Comparison of ENCODE assay signal across 10 cellular contexts in genomic region chr9:6686396-6686795, GRCh38. TPM values are rescaled to one million over a fixed set of nuclear protein-coding genes. Genes with fewer than 3 reads are reported as not detected.
A peak's percentile ranks its signal among the peaks of the same experiment; 100 is the strongest.
DNase-seq lines count a peak whose midpoint lies in the region; ATAC-seq and TF ChIP-seq lines count a peak whose summit lies in the region.
"Had no signal": no experiment of that assay in that cellular context is flagged by ENCODE, and none has a peak within 500 bp of the region (broad histone marks: within the 10 kb centered on the region; RNA-seq: fewer than 3 reads in every experiment).

No MANE protein-coding gene starts in this region.

- no peak overlapping the region for H2BK12ac ChIP-seq in mesenchymal stem cell (ENCODE audit: low read length in 2 of 2)

- H3K4me3 Mint-ChIP-seq in naive thymus-derived CD8-positive, alpha-beta T cell: no peak overlapping the region

- dilution Hi-C loops in IMR-90 (cut with HindIII; ENCODE audit: low sequenced_read_pairs, unreplicated experiment): no loop called here

- H3K4me3 ChIP-seq in BLaER1 treated with 17β-estradiol and CSF1 and Interleukin-3, amounts not matched to agents 10 nM and 100 nM: no peak overlapping the region
- H3K4me3 ChIP-seq in IMR-90 (ENCODE audit: insufficient read depth, low read depth, low read length) (no peak overlapping the region), mesenchymal stem cell (ENCODE audit: insufficient read depth in 1 of 2, low read depth in 1 of 2, low read length in 2 of 2) (no peak overlapping the region), colonic mucosa (no peak overlapping the region)
- H3K4me3 ChIP-seq: uterus had no signal

- no peak overlapping the region for H2AFZ ChIP-seq in IMR-90 (replicated peaks; ENCODE audit: low read length, poor library complexity)
- H2AFZ ChIP-seq in mesenchymal stem cell (ENCODE audit: low read depth, low read length): no peak overlapping the region

- no peak overlapping the region for H2AK5ac ChIP-seq in IMR-90 (ENCODE audit: low read depth, low read length)
- H2AK5ac ChIP-seq in mesenchymal stem cell (ENCODE audit: low read length, severe bottlenecking): no peak overlapping the region

- H3K9me1 ChIP-seq in IMR-90 (ENCODE audit: insufficient read depth, low read length): peaks cover 4% of the 10 kb centered on the region

- peaks cover 4 to 43% (median 12%) of the 10 kb centered on the region in 4 donors for H3K4me1 Mint-ChIP-seq in naive thymus-derived CD8-positive, alpha-beta T cell

- H2BK5ac ChIP-seq in IMR-90 (ENCODE audit: low read depth, low read length, poor library complexity, severe bottlenecking) (no peak overlapping the region), mesenchymal stem cell (ENCODE audit: low read depth, low read length, poor library complexity, severe bottlenecking) (no peak overlapping the region)

- 0 out of 22 replicates have a peak, but pooled peaks cover 0 to 6% (median 0%) of the 10 kb centered on the region in 11 experiments for H3K36me3 ChIP-seq in BLaER1 treated with 17β-estradiol and CSF1 and Interleukin-3, amounts not matched to agents 10 nM and 100 nM
- H3K36me3 ChIP-seq in IMR-90 (ENCODE audit: control insufficient read depth, insufficient read depth, low read length) (peaks cover 3% of the 10 kb centered on the region; the same call in 1 of the 2 replicates), mesenchymal stem cell (ENCODE audit: control insufficient read depth in 1 of 2, insufficient read depth in 2 of 2, low read depth in 1 of 2, low read length in 2 of 2) (peaks cover 0 to 16% of the 10 kb centered on the region in 2 experiments), colonic mucosa (no peaks in the 10 kb centered on the region)
- H3K36me3 ChIP-seq: uterus had no signal

- BruUV-seq in IMR-90 (replicated peaks; lab: Mats Ljungman, UMichigan): no TSS peak

- no peak overlapping the region for H4K8ac ChIP-seq in IMR-90 (ENCODE audit: low read depth in 2 of 2, low read length in 2 of 2)
- H4K8ac ChIP-seq in mesenchymal stem cell (ENCODE audit: low read length): no peak overlapping the region

- no peak overlapping the region for H2AK9ac ChIP-seq in IMR-90 (replicated peaks; ENCODE audit: low read depth, low read length, poor library complexity)

- peaks cover 0 to 2% (median 0%) of the 10 kb centered on the region in 3 donors for H3K36me3 Mint-ChIP-seq in naive thymus-derived CD8-positive, alpha-beta T cell

- no peak overlapping the region for H4K5ac ChIP-seq in IMR-90 (ENCODE audit: low read depth, low read length)

- H3K4ac ChIP-seq in IMR-90 (ENCODE audit: low read depth, low read length): no peak overlapping the region
- no peak overlapping the region for H3K4ac ChIP-seq in mesenchymal stem cell (ENCODE audit: low read depth in 1 of 2, low read length in 2 of 2)

- H2BK15ac ChIP-seq in IMR-90 (ENCODE audit: low read depth, low read length): no peak overlapping the region
- no peak overlapping the region for H2BK15ac ChIP-seq in mesenchymal stem cell (ENCODE audit: low read depth, poor library complexity, severe bottlenecking)

- H3K27me3 Mint-ChIP-seq in naive thymus-derived CD8-positive, alpha-beta T cell: no peaks in the 10 kb centered on the region

- ATAC-seq in IMR-90 (ENCODE audit: low read depth) (no peak), GM19452 (IDR thresholded peaks at IDR 0.05; ENCODE audit: unreplicated experiment) (no peak)
- no peak for ATAC-seq in naive thymus-derived CD8-positive, alpha-beta T cell

- H3K23ac ChIP-seq in IMR-90 (ENCODE audit: low read depth, low read length): no peak overlapping the region
- no peak overlapping the region for H3K23ac ChIP-seq in mesenchymal stem cell (ENCODE audit: low read length in 2 of 2)

- H3K18ac ChIP-seq in IMR-90 (ENCODE audit: low read depth, low read length) (no peak overlapping the region), mesenchymal stem cell (ENCODE audit: low read depth in 1 of 2, low read length in 2 of 2) (no peak overlapping the region)

- H3K4me1 ChIP-seq in BLaER1 treated with 17β-estradiol and CSF1 and Interleukin-3, amounts not matched to agents 10 nM and 100 nM: peaks cover 83 to 95% (median 91%) of the 10 kb centered on the region in 10 experiments
- H3K4me1 ChIP-seq in IMR-90 (ENCODE audit: control insufficient read depth, insufficient read depth, low read length): no peaks in the 10 kb centered on the region
- H3K4me1 ChIP-seq in mesenchymal stem cell (ENCODE audit: control insufficient read depth, insufficient read depth, low read depth, low read length): peaks cover 3% of the 10 kb centered on the region
- no peaks in the 10 kb centered on the region for H3K4me1 ChIP-seq in colonic mucosa
- H3K4me1 ChIP-seq: uterus had no signal

- peak overlapping the region in 2 of 10 donors; percentile 22 to 83 for H3K27ac Mint-ChIP-seq in naive thymus-derived CD8-positive, alpha-beta T cell

- H2BK120ac ChIP-seq in IMR-90 (ENCODE audit: low read depth, low read length): no peak overlapping the region
- no peak overlapping the region for H2BK120ac ChIP-seq in mesenchymal stem cell (ENCODE audit: low read depth, low read length)

- H3K9me3 Mint-ChIP-seq in naive thymus-derived CD8-positive, alpha-beta T cell: no peaks in the 10 kb centered on the region

- peak overlapping the region; percentile 6 to 61 (median 32); a peak in 16 of 22 replicates for H3K9ac ChIP-seq in BLaER1 treated with 17β-estradiol and CSF1 and Interleukin-3, amounts not matched to agents 10 nM and 100 nM
- H3K9ac ChIP-seq in IMR-90 (ENCODE audit: low read depth, low read length) (no peak overlapping the region), mesenchymal stem cell (ENCODE audit: low read length) (peak overlapping the region; percentile 57), colonic mucosa (ENCODE audit: low read depth in 2 of 2, low read length in 2 of 2) (no peak overlapping the region)

- no peaks in the 10 kb centered on the region for H4K20me1 ChIP-seq in BLaER1 treated with 17β-estradiol and CSF1 and Interleukin-3, amounts not matched to agents 10 nM and 100 nM
- H4K20me1 ChIP-seq in IMR-90 (ENCODE audit: insufficient read depth, low read length): no peaks in the 10 kb centered on the region

- TF ChIP-seq CTCF in IMR-90 (conservative IDR thresholded peaks at IDR 0.05; ENCODE audit: low read depth, low read length) (peak; percentile 35), colonic mucosa (IDR thresholded peaks at IDR 0.05) (no peak)

- H3K9me3 ChIP-seq in BLaER1 treated with 17β-estradiol and CSF1 and Interleukin-3, amounts not matched to agents 10 nM and 100 nM (replicated peaks in 1 of 11): no peaks in the 10 kb centered on the region
- no peaks in the 10 kb centered on the region for H3K9me3 ChIP-seq in IMR-90 (ENCODE audit: control insufficient read depth, insufficient read depth, low read length)
- H3K9me3 ChIP-seq in mesenchymal stem cell (ENCODE audit: control insufficient read depth, low read length): no peaks in the 10 kb centered on the region
- H3K9me3 ChIP-seq in colonic mucosa: no peaks in the 10 kb centered on the region
- H3K9me3 ChIP-seq: uterus had no signal

- peaks cover 13 to 16% of the 10 kb centered on the region in 2 experiments for H3K79me1 ChIP-seq in IMR-90 (ENCODE audit: low read depth in 1 of 2, low read length in 2 of 2)
- peaks cover 14% of the 10 kb centered on the region for H3K79me1 ChIP-seq in mesenchymal stem cell (replicated peaks; ENCODE audit: low read length, poor library complexity, severe bottlenecking)

- H4K91ac ChIP-seq in IMR-90 (ENCODE audit: insufficient read depth, low read depth, low read length) (no peak overlapping the region), mesenchymal stem cell (ENCODE audit: low read length) (no peak overlapping the region)

- H3K27ac ChIP-seq in BLaER1 treated with 17β-estradiol and CSF1 and Interleukin-3, amounts not matched to agents 10 nM and 100 nM: peak overlapping the region; percentile 30 to 85 (median 64)
- H3K27ac ChIP-seq in IMR-90 (ENCODE audit: insufficient read depth, low read length) (no peak overlapping the region), mesenchymal stem cell (ENCODE audit: low read length, poor library complexity, severe bottlenecking) (peak overlapping the region; percentile 20), colonic mucosa (no peak overlapping the region)
- H3K27ac ChIP-seq: uterus had no signal

- H3K4me2 ChIP-seq in BLaER1 treated with 17β-estradiol and CSF1 and Interleukin-3, amounts not matched to agents 10 nM and 100 nM: peak overlapping the region; percentile 22 to 93 (median 85)
- H3K4me2 ChIP-seq in IMR-90 (ENCODE audit: low read depth, low read length): no peak overlapping the region
- H3K4me2 ChIP-seq in mesenchymal stem cell (ENCODE audit: low read length, poor library complexity, severe bottlenecking): no peak overlapping the region

- no peak for TF ChIP-seq POLR2A in IMR-90 (IDR thresholded peaks at IDR 0.05; ENCODE audit: low read depth, low read length)

- H3K27me3 ChIP-seq in BLaER1 treated with 17β-estradiol and CSF1 and Interleukin-3, amounts not matched to agents 10 nM and 100 nM: no peaks in the 10 kb centered on the region
- no peaks in the 10 kb centered on the region for H3K27me3 ChIP-seq in IMR-90 (ENCODE audit: control insufficient read depth, insufficient read depth, low read length)
- H3K27me3 ChIP-seq in mesenchymal stem cell (ENCODE audit: control insufficient read depth in 1 of 2, insufficient read depth in 1 of 2, low read length in 2 of 2): no peaks in the 10 kb centered on the region
- H3K27me3 ChIP-seq in colonic mucosa: no peaks in the 10 kb centered on the region
- H3K27me3 ChIP-seq: uterus had no signal

- DNase-seq in IMR-90: peak; percentile 41
- DNase-seq in astrocyte of the hippocampus (ENCODE audit: low read depth, low spot score): peak; percentile 34
- DNase-seq in mesenchymal stem cell: peak; percentile 27
- DNase-seq in naive thymus-derived CD8-positive, alpha-beta T cell: no peak
- no peak for DNase-seq in colonic mucosa
- no peak for DNase-seq in LoVo (ENCODE audit: low spot score)
- DNase-seq: activated CD4-positive, CD25-positive, alpha-beta regulatory T cell; uterus had no signal

- TF ChIP-seq RAD21 in IMR-90 (IDR thresholded peaks at IDR 0.05; ENCODE audit: low read length): no peak

- intact Hi-C loops in IMR-90 (cut with micrococcal nuclease) (no loop called here), colonic mucosa (cut with DNase I) (no loop called here)

- CTCF ChIA-PET in IMR-90 (lab: Yijun Ruan, JAX): interaction anchor here (0.9 kb wide), 1 partner anchor 101 kb away, joined by 3 read pairs; no protein-coding TSS in a partner anchor

- H3K56ac ChIP-seq in IMR-90 (ENCODE audit: extremely low read depth, insufficient read depth, low read length): no peak overlapping the region

- no peak overlapping the region for H3K14ac ChIP-seq in IMR-90 (replicated peaks; ENCODE audit: low read depth, low read length)
- H3K14ac ChIP-seq in mesenchymal stem cell (ENCODE audit: low read length in 2 of 2): no peak overlapping the region

- no CpG with 5 or more reads among the region's 3 CpGs for WGBS in IMR-90 (ENCODE audit: extremely low coverage in 2 of 2, insufficient read length in 1 of 2), 2 experiments
- WGBS in mesenchymal stem cell: 83% methylated on average over 3 of the region's 3 CpGs

- no peak overlapping the region for H2BK20ac ChIP-seq in IMR-90 (ENCODE audit: low read depth, low read length)

- POLR2A ChIA-PET in IMR-90 (lab: Charles Lee; ENCODE audit: unreplicated experiment): no interaction called here
- POLR2A ChIA-PET in naive thymus-derived CD8-positive, alpha-beta T cell (lab: Charles Lee): interaction anchor here (0.9 to 2.8 kb wide), 4 partner anchors 17 to 71 kb away, joined by 3 to 10 read pairs (median 4); partner anchors contain the start of gene KDM4C

- in situ Hi-C loops in IMR-90 (cut with MboI; ENCODE audit: low sequenced_read_pairs): loop anchor here (10.0 kb wide), 1 partner anchor 68 kb away; the partner anchor contains the start of gene KDM4C

RNA-seq across cellular contexts. Expression of gene GLDC, which starts 40.9 kb away (rescaled TPM):
- total RNA-seq in IMR-90 (2012; rRNA removed) (0.36 and 0.83 TPM in 2 replicates), colonic mucosa (1 to 10 TPM in 1 of 2 donors, under 1 TPM in 1; 0.21 to 1.1 TPM)
- 0.13 and 0.50 TPM in 2 replicates for polyA plus RNA-seq in IMR-90 (2012; rRNA removed)
- polyA plus RNA-seq in IMR-90 (2012; cell fraction: cytosol; rRNA removed): 0.04 TPM in 1 of 2 replicates, not detected in the other
- polyA plus RNA-seq in IMR-90 (2012; cell fraction: nucleus; rRNA removed; ENCODE audit: low replicate concordance): 0.08 TPM in 1 of 2 replicates, not detected in the other
- 0.28 TPM for polyA plus RNA-seq in mesenchymal stem cell (2013, experiment 1 of 2)
- 0.45 TPM for polyA plus RNA-seq in mesenchymal stem cell (2013, experiment 2 of 2)
- not detected for total RNA-seq in naive thymus-derived CD8-positive, alpha-beta T cell
- under 1 TPM in 1 of 3 donors, not detected in 2; 0.62 TPM for polyA plus RNA-seq in naive thymus-derived CD8-positive, alpha-beta T cell

Comparison
In these comparisons a context has a peak if more than half of its experiments do, and no peak if none do; other contexts are left out.
1. H3K27ac ChIP-seq: peak in BLaER1 treated with 17β-estradiol and CSF1 and Interleukin-3, amounts not matched to agents 10 nM and 100 nM (11 of 11) and mesenchymal stem cell (single experiment); none in IMR-90 (single experiment) and colonic mucosa (single experiment).
2. H3K4me2 ChIP-seq: peak in BLaER1 treated with 17β-estradiol and CSF1 and Interleukin-3, amounts not matched to agents 10 nM and 100 nM (11 of 11); none in IMR-90 (single experiment) and mesenchymal stem cell (single experiment).
3. H3K9ac ChIP-seq: peak in BLaER1 treated with 17β-estradiol and CSF1 and Interleukin-3, amounts not matched to agents 10 nM and 100 nM (11 of 11) and mesenchymal stem cell (single experiment); none in IMR-90 (single experiment) and colonic mucosa (0 of 2).
4. DNase-seq: peak in IMR-90 (single experiment), astrocyte of the hippocampus (single experiment) and mesenchymal stem cell (single experiment); none in naive thymus-derived CD8-positive, alpha-beta T cell (0 of 10), colonic mucosa (single experiment) and LoVo (single experiment).